In genomic region chr10:37563715-37564108, GRCh38 we compare ENCODE assay signal across 26 cellular contexts.
"Had no signal": no experiment of that assay in that cellular context is flagged by ENCODE, and none has a peak within 500 bp of the region (broad histone marks: within the 10 kb centered on the region; RNA-seq: fewer than 3 reads in every experiment).

No MANE protein-coding gene starts in this region.

- H3K27ac ChIP-seq: left ventricle myocardium inferior, ovary, prostate gland, skin epidermis, suprapubic skin, thoracic aorta, tibial artery, uterus had no signal

- H3K4me3 ChIP-seq: left ventricle myocardium inferior, mucosa of descending colon, ovary, prostate gland, skin epidermis, suprapubic skin, thoracic aorta, tibial artery, uterus had no signal

- H3K36me3 Mint-ChIP-seq: memory B cell; naive thymus-derived CD4-positive, alpha-beta T cell had no signal

- H3K4me1 Mint-ChIP-seq: immature natural killer cell; memory B cell; naive thymus-derived CD4-positive, alpha-beta T cell had no signal

- H3K4me1 ChIP-seq: prostate gland, suprapubic skin, tibial artery, uterus had no signal

- H3K4me3 Mint-ChIP-seq: immature natural killer cell; memory B cell; naive thymus-derived CD4-positive, alpha-beta T cell; natural killer cell treated with Interleukin-12 subunit alpha and Interleukin-12 subunit beta and Interleukin-15 and Interleukin-18, amount 100 ng/mL, for 72 hours; stimulated activated naive CD8-positive, alpha-beta T cell treated with anti-CD3 and anti-CD28 coated beads, Interleukin-15, Interleukin-2, amounts not matched to agents 100 ng/mL and 50 ng/mL, for 24 hours had no signal

- H3K27ac Mint-ChIP-seq: immature natural killer cell; memory B cell; naive thymus-derived CD4-positive, alpha-beta T cell; natural killer cell treated with Interleukin-12 subunit alpha and Interleukin-12 subunit beta and Interleukin-15 and Interleukin-18, amount 100 ng/mL, for 72 hours; stimulated activated naive CD8-positive, alpha-beta T cell treated with anti-CD3 and anti-CD28 coated beads, Interleukin-15, Interleukin-2, amounts not matched to agents 100 ng/mL and 50 ng/mL, for 24 hours had no signal

- H3K27me3 Mint-ChIP-seq: memory B cell; naive thymus-derived CD4-positive, alpha-beta T cell; natural killer cell treated with Interleukin-12 subunit alpha and Interleukin-12 subunit beta and Interleukin-15 and Interleukin-18, amount 100 ng/mL, for 72 hours; stimulated activated naive CD8-positive, alpha-beta T cell treated with anti-CD3 and anti-CD28 coated beads, Interleukin-15, Interleukin-2, amounts not matched to agents 100 ng/mL and 50 ng/mL, for 24 hours had no signal

- H3K27me3 ChIP-seq: ovary, suprapubic skin, tibial artery, uterus had no signal

- H3K36me3 ChIP-seq: left ventricle myocardium inferior, ovary, prostate gland, suprapubic skin, thoracic aorta, tibial artery, uterus had no signal

- ATAC-seq: left colon; mucosa of descending colon; naive thymus-derived CD4-positive, alpha-beta T cell; natural killer cell treated with Interleukin-12 subunit alpha and Interleukin-12 subunit beta and Interleukin-15 and Interleukin-18, amount 100 ng/mL, for 72 hours; sciatic nerve had no signal

- DNase-seq: hypothalamus; immature natural killer cell; kidney; left colon; left ventricle myocardium inferior; midbrain; mucosa of descending colon; naive thymus-derived CD4-positive, alpha-beta T cell; ovary; retina; right cardiac atrium; stimulated activated CD4-positive, alpha-beta T cell treated with anti-CD3 and anti-CD28 coated beads, Interleukin-12 subunit alpha, Interleukin-12 subunit beta, amount 100 ng/mL, for 4 hours; stimulated activated CD4-positive, alpha-beta T cell treated with anti-CD3 and anti-CD28 coated beads, Interleukin-15, amount 100 ng/mL, for 24 hours; stimulated activated CD4-positive, alpha-beta T cell treated with anti-CD3 and anti-CD28 coated beads, Interleukin-2, amount 100 ng/mL, for 24 hours; stimulated activated CD4-positive, alpha-beta T cell treated with anti-CD3 and anti-CD28 coated beads, Interleukin-4, amount 100 ng/mL, for 1 hour; stimulated activated naive CD4-positive, alpha-beta T cell; tibial artery; uterus had no signal

- H3K9me3 ChIP-seq: left ventricle myocardium inferior, prostate gland, suprapubic skin, thoracic aorta, tibial artery, uterus had no signal
